Comparison of ENCODE assay signal across 9 cellular contexts in the genomic region with DNA sequence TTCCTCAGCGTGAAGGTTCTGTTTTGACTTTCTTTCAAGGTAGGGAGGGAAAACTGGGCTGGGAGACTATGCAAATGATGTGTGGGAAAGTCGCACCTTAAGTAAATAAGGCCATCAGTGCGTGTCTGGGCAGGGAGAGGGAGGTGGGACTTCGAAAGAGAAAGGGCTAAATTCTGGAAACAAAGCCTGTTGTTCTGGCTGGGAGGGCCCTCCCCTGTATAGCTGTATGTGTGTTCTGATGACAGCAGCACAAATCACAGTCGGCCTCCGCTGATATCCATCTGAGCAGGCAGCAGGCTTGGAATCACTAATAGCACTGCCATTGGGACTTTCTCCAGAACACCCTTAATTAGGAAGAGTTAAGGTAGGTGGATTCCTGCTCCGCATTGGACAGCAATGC. TPM values are rescaled to one million over a fixed set of nuclear protein-coding genes. Genes with fewer than 3 reads are reported as not detected.
DNase-seq lines count a peak whose midpoint lies in the region; ATAC-seq and TF ChIP-seq lines count a peak whose summit lies in the region.
"Had no signal": no experiment of that assay in that cellular context is flagged by ENCODE, and none has a peak within 500 bp of the region (broad histone marks: within the 10 kb centered on the region; RNA-seq: fewer than 3 reads in every experiment).

No MANE protein-coding gene starts in this region.

- no peaks in the 10 kb centered on the region for H3K36me3 Mint-ChIP-seq in activated naive CD4-positive, alpha-beta T cell treated with anti-CD3 and anti-CD28 coated beads, Interleukin-2, amount 10 ng/mL, durations not matched to agents 7 days and 5 days

- H3K27me3 ChIP-seq in breast epithelium (no peaks in the 10 kb centered on the region), parathyroid adenoma (ENCODE audit: control insufficient read depth, insufficient read depth, low read length) (no peaks in the 10 kb centered on the region)

- H2AFZ ChIP-seq in parathyroid adenoma: peak overlapping the region; percentile 7
- H2AFZ ChIP-seq: PC-9 had no signal

- H3K9ac ChIP-seq in parathyroid adenoma: no peak overlapping the region

- TF ChIP-seq CTCF in breast epithelium (IDR thresholded peaks at IDR 0.05): no peak
- TF ChIP-seq CTCF in parathyroid adenoma (IDR thresholded peaks at IDR 0.05): no peak

- H3K4me1 Mint-ChIP-seq in activated naive CD4-positive, alpha-beta T cell treated with anti-CD3 and anti-CD28 coated beads, Interleukin-2, amount 10 ng/mL, durations not matched to agents 7 days and 5 days: no peaks in the 10 kb centered on the region

- H3K9me3 Mint-ChIP-seq in activated naive CD4-positive, alpha-beta T cell treated with anti-CD3 and anti-CD28 coated beads, Interleukin-2, amount 10 ng/mL, durations not matched to agents 7 days and 5 days: no peaks in the 10 kb centered on the region

- H3K4me1 ChIP-seq in breast epithelium: no peaks in the 10 kb centered on the region
- peaks cover 40% of the 10 kb centered on the region for H3K4me1 ChIP-seq in parathyroid adenoma

- intact Hi-C loops in breast epithelium (cut with DNase I; ENCODE audit: low total_unique reads): no loop called here

- peak; percentile 56 for ATAC-seq in GM18858 (IDR thresholded peaks at IDR 0.05; ENCODE audit: unreplicated experiment)
- peak; percentile 75 for ATAC-seq in HG02763 (IDR thresholded peaks at IDR 0.05; ENCODE audit: unreplicated experiment)

- H3K36me3 ChIP-seq in breast epithelium (no peaks in the 10 kb centered on the region), parathyroid adenoma (ENCODE audit: control insufficient read depth, insufficient read depth, low read length) (no peaks in the 10 kb centered on the region)

- peaks cover 24% of the 10 kb centered on the region for H3K27me3 Mint-ChIP-seq in activated naive CD4-positive, alpha-beta T cell treated with anti-CD3 and anti-CD28 coated beads, Interleukin-2, amount 10 ng/mL, durations not matched to agents 7 days and 5 days

- H3K9me3 ChIP-seq in breast epithelium (no peaks in the 10 kb centered on the region), parathyroid adenoma (ENCODE audit: control insufficient read depth, low read length) (no peaks in the 10 kb centered on the region)

- H3K4me3 Mint-ChIP-seq in activated naive CD4-positive, alpha-beta T cell treated with anti-CD3 and anti-CD28 coated beads, Interleukin-2, amount 10 ng/mL, durations not matched to agents 7 days and 5 days: no peak overlapping the region

- H3K4me3 ChIP-seq in breast epithelium (peak overlapping the region in 1 of 3 donors; percentile 4), parathyroid adenoma (ENCODE audit: low read depth, low read length) (peak overlapping the region; percentile 27)
- H3K4me3 ChIP-seq: PC-9 had no signal

- H3K4me2 ChIP-seq in parathyroid adenoma (ENCODE audit: low read length): peak overlapping the region; percentile 44
- H3K4me2 ChIP-seq: PC-9 had no signal

- TF ChIP-seq POLR2A in breast epithelium (IDR thresholded peaks at IDR 0.05): no peak

- H3K27ac Mint-ChIP-seq in activated naive CD4-positive, alpha-beta T cell treated with anti-CD3 and anti-CD28 coated beads, Interleukin-2, amount 10 ng/mL, durations not matched to agents 7 days and 5 days: no peak overlapping the region

- H3K79me2 ChIP-seq in parathyroid adenoma: peaks cover 22% of the 10 kb centered on the region

- CTCF ChIA-PET in activated naive CD4-positive, alpha-beta T cell treated with anti-CD3 and anti-CD28 coated beads, Interleukin-2, amount 10 ng/mL, durations not matched to agents 7 days and 5 days (lab: Charles Lee): no interaction called here

- H3K27ac ChIP-seq in breast epithelium: peak overlapping the region; percentile 48 to 82
- peak overlapping the region; percentile 80 for H3K27ac ChIP-seq in parathyroid adenoma
- H3K27ac ChIP-seq: PC-9 had no signal

- DNase-seq in breast epithelium (ENCODE audit: low spot score in 2 of 2) (no peak), middle frontal gyrus (ENCODE audit: extremely low spot score, low spot score) (no peak), activated gamma-delta T cell treated with Interleukin-2 at 50 U/mL for 16 hours (no peak)
- no peak for DNase-seq in activated naive CD4-positive, alpha-beta T cell treated with anti-CD3 and anti-CD28 coated beads, Interleukin-2, amount 10 ng/mL, durations not matched to agents 7 days and 5 days
- no peak for DNase-seq in stimulated activated CD4-positive, alpha-beta T cell treated with anti-CD3 and anti-CD28 coated beads, Interleukin-2, amount 100 ng/mL, for 24 hours
- DNase-seq: PC-9 had no signal

RNA-seq across cellular contexts. Expression of gene JAG1, which starts 19.2 kb away (rescaled TPM):
- total RNA-seq in breast epithelium: 10 to 100 TPM; 49.0 to 97.9 (median 75.7) TPM
